16 cellular contexts compared by ENCODE assay signal in the genomic region with DNA sequence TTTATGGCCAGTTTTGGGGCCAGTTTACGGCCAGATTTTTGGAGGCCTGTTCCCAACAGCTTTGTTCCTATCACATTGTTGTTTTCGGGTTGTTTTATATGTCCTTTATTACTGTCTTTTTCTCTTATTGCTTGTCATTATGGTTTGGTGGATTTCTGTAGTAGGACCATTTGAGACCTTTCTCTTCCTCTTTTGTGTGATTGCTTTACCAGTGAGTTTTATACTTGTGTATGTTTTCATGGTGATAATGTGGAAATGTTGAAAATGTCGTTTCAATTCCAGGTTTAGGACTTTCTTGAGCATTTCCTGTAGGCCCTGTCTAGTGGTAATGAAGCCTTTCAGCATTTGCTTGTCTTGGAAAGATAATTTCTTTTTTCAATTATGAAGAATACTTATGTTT. TPM values are rescaled to one million over a fixed set of nuclear protein-coding genes. Genes with fewer than 3 reads are reported as not detected.
A peak's percentile ranks its signal among the peaks of the same experiment; 100 is the strongest.
DNase-seq lines count a peak whose midpoint lies in the region; ATAC-seq lines count a peak whose summit lies in the region.
"Had no signal": no experiment of that assay in that cellular context is flagged by ENCODE, and none has a peak within 500 bp of the region (broad histone marks: within the 10 kb centered on the region; RNA-seq: fewer than 3 reads in every experiment).

No MANE protein-coding gene starts in this region.

- H3K4me1 Mint-ChIP-seq in activated naive CD4-positive, alpha-beta T cell treated with anti-CD3 and anti-CD28 coated beads, Interleukin-2, amount 50 U/mL, for 24 hours, result no peaks in the 10 kb centered on the region
- peaks cover 5 to 6% (median 5%) of the 10 kb centered on the region in 3 donors for H3K4me1 Mint-ChIP-seq in IgD-negative memory B cell
- H3K4me1 Mint-ChIP-seq in stimulated activated memory B cell treated with anti-CD40 and anti-IgM and Interleukin-4, amounts not matched to agents 10 μg/mL and 1 μg/mL and 100 μg/mL, for 72 hours, result peaks cover 7% of the 10 kb centered on the region
- H3K4me1 Mint-ChIP-seq: B cell; CD8-positive, alpha-beta memory T cell; GM23338 had no signal

- H3K27me3 Mint-ChIP-seq in activated naive CD4-positive, alpha-beta T cell treated with anti-CD3 and anti-CD28 coated beads, Interleukin-2, amount 50 U/mL, for 24 hours, result peaks cover 1% of the 10 kb centered on the region
- H3K27me3 Mint-ChIP-seq in IgD-negative memory B cell, result peaks cover 2% of the 10 kb centered on the region
- H3K27me3 Mint-ChIP-seq in stimulated activated memory B cell treated with anti-CD40 and anti-IgM and Interleukin-4, amounts not matched to agents 10 μg/mL and 1 μg/mL and 100 μg/mL, for 72 hours, result no peaks in the 10 kb centered on the region
- H3K27me3 Mint-ChIP-seq: B cell had no signal

- H3K27ac Mint-ChIP-seq in activated naive CD4-positive, alpha-beta T cell treated with anti-CD3 and anti-CD28 coated beads, Interleukin-2, amount 50 U/mL, for 24 hours, result peak overlapping the region; percentile 31
- H3K27ac Mint-ChIP-seq in IgD-negative memory B cell, result peak overlapping the region in 2 of 3 donors; percentile 13 to 67
- peak overlapping the region; percentile 28 for H3K27ac Mint-ChIP-seq in stimulated activated memory B cell treated with anti-CD40 and anti-IgM and Interleukin-4, amounts not matched to agents 10 μg/mL and 1 μg/mL and 100 μg/mL, for 72 hours
- H3K27ac Mint-ChIP-seq: B cell; CD8-positive, alpha-beta memory T cell; GM23338 had no signal

- ATAC-seq in stimulated activated memory B cell treated with anti-CD40 and anti-IgM and Interleukin-4, amounts not matched to agents 10 μg/mL and 1 μg/mL and 100 μg/mL, for 72 hours, result peak; percentile 51
- no peak for ATAC-seq in GM21786 (IDR thresholded peaks at IDR 0.05; ENCODE audit: unreplicated experiment)
- ATAC-seq: GM23338 had no signal

- peaks cover 26% of the 10 kb centered on the region for H3K9me3 Mint-ChIP-seq in activated naive CD4-positive, alpha-beta T cell treated with anti-CD3 and anti-CD28 coated beads, Interleukin-2, amount 50 U/mL, for 24 hours
- peaks cover 5 to 51% (median 35%) of the 10 kb centered on the region in 3 donors for H3K9me3 Mint-ChIP-seq in IgD-negative memory B cell
- H3K9me3 Mint-ChIP-seq in stimulated activated memory B cell treated with anti-CD40 and anti-IgM and Interleukin-4, amounts not matched to agents 10 μg/mL and 1 μg/mL and 100 μg/mL, for 72 hours, result peaks cover 40% of the 10 kb centered on the region

- no peak overlapping the region for H3K4me3 Mint-ChIP-seq in activated naive CD4-positive, alpha-beta T cell treated with anti-CD3 and anti-CD28 coated beads, Interleukin-2, amount 50 U/mL, for 24 hours
- peak overlapping the region in 1 of 4 donors; percentile 1 for H3K4me3 Mint-ChIP-seq in IgD-negative memory B cell
- no peak overlapping the region for H3K4me3 Mint-ChIP-seq in stimulated activated memory B cell treated with anti-CD40 and anti-IgM and Interleukin-4, amounts not matched to agents 10 μg/mL and 1 μg/mL and 100 μg/mL, for 72 hours
- H3K4me3 Mint-ChIP-seq: B cell; CD4-positive, CD25-positive, alpha-beta regulatory T cell; CD8-positive, alpha-beta memory T cell; GM23338 had no signal

- peaks cover 27% of the 10 kb centered on the region for H3K36me3 Mint-ChIP-seq in activated naive CD4-positive, alpha-beta T cell treated with anti-CD3 and anti-CD28 coated beads, Interleukin-2, amount 50 U/mL, for 24 hours
- H3K36me3 Mint-ChIP-seq in IgD-negative memory B cell, result peaks cover 10% of the 10 kb centered on the region
- peaks cover 7% of the 10 kb centered on the region for H3K36me3 Mint-ChIP-seq in stimulated activated memory B cell treated with anti-CD40 and anti-IgM and Interleukin-4, amounts not matched to agents 10 μg/mL and 1 μg/mL and 100 μg/mL, for 72 hours

- no peak for DNase-seq in activated naive CD4-positive, alpha-beta T cell (lab: John Stamatoyannopoulos, UW)
- DNase-seq in activated effector memory CD4-positive, alpha-beta T cell treated with Interleukin-2 at 50 U/mL for 16 hours, result no peak
- DNase-seq: CD4-positive, CD25-positive, alpha-beta regulatory T cell; CD8-positive, alpha-beta memory T cell; COR-L47; DMS 273 treated with DMSO at 0.1 percent for 48 hours; DMS53; DND-41; EL; HCEC 1CT had no signal

RNA-seq across cellular contexts. Expression of a gene that starts 17.8 kb away (rescaled TPM):
- 6,901 TPM for polyA plus RNA-seq in IgD-negative memory B cell
